In genomic region chr14:40368314-40368713, GRCh38 we compare ENCODE assay signal across 2 cellular contexts.
TF ChIP-seq lines count a peak whose summit lies in the region.

No MANE protein-coding gene starts in this region.

TF ChIP-seq in liver, 16 proteins besides CTCF, POLR2A, EP300 and RAD21:
- no peak for TF ChIP-seq REST (IDR thresholded peaks at IDR 0.05)
- TF ChIP-seq JUND (IDR thresholded peaks at IDR 0.05) = no peak
- TF ChIP-seq FOXA2 (IDR thresholded peaks at IDR 0.05) = peak; percentile 75
- TF ChIP-seq HNF4A (conservative IDR thresholded peaks at IDR 0.05) = no peak
- TF ChIP-seq YY1 (IDR thresholded peaks at IDR 0.05) = no peak
- no peak for TF ChIP-seq ZBTB33 (IDR thresholded peaks at IDR 0.05)
- peak; percentile 34 for TF ChIP-seq FOXA1 (IDR thresholded peaks at IDR 0.05)
- no peak for TF ChIP-seq SP1 (IDR thresholded peaks at IDR 0.05)

TF ChIP-seq in HepG2, 621 proteins besides CTCF, POLR2A, EP300 and RAD21 (continued from another document):
- TF ChIP-seq ZSCAN5A (CRISPR knock-in tag; IDR thresholded peaks at IDR 0.05; ENCODE audit: borderline replicate concordance) (no peak), HMGXB3 (CRISPR knock-in tag; IDR thresholded peaks at IDR 0.05; ENCODE audit: borderline replicate concordance) (no peak), EEA1 (CRISPR knock-in tag; IDR thresholded peaks at IDR 0.05; ENCODE audit: borderline replicate concordance) (no peak), LCORL (IDR thresholded peaks at IDR 0.05) (no peak), LCORL (CRISPR knock-in tag; IDR thresholded peaks at IDR 0.05) (no peak), JDP2 (CRISPR knock-in tag; IDR thresholded peaks at IDR 0.05; ENCODE audit: borderline replicate concordance) (no peak), ZNF629 (CRISPR knock-in tag; conservative IDR thresholded peaks at IDR 0.05) (no peak), ZNF574 (CRISPR knock-in tag; IDR thresholded peaks at IDR 0.05) (no peak), ZFP36 (IDR thresholded peaks at IDR 0.05; ENCODE audit: borderline replicate concordance, low read depth, low read length, partially characterized antibody) (no peak), ZNF768 (CRISPR knock-in tag; IDR thresholded peaks at IDR 0.05) (no peak), MAF1 (CRISPR knock-in tag; IDR thresholded peaks at IDR 0.05; ENCODE audit: borderline replicate concordance) (no peak), MEIS2 (CRISPR knock-in tag; IDR thresholded peaks at IDR 0.05) (no peak), ZFP36L2 (CRISPR knock-in tag; IDR thresholded peaks at IDR 0.05) (no peak), ZNF678 (CRISPR knock-in tag; IDR thresholded peaks at IDR 0.05) (no peak), ZNF749 (CRISPR knock-in tag; IDR thresholded peaks at IDR 0.05; ENCODE audit: borderline replicate concordance) (no peak), ZEB1 (IDR thresholded peaks at IDR 0.05; ENCODE audit: insufficient replicate concordance, low read depth) (no peak)
